ENCODE assay signal across 8 cellular contexts in genomic region chr11:69644071-69644961, GRCh38. TPM values are rescaled to one million over a fixed set of nuclear protein-coding genes. Genes with fewer than 3 reads are reported as not detected.
A peak's percentile ranks its signal among the peaks of the same experiment; 100 is the strongest.
DNase-seq lines count a peak whose midpoint lies in the region; ATAC-seq and TF ChIP-seq lines count a peak whose summit lies in the region.

No MANE protein-coding gene starts in this region.

- peak; percentile 83 for DNase-seq in HT1080 (ENCODE audit: low read depth)
- DNase-seq in adipocyte (ENCODE audit: low read depth), result peak; percentile 97
- DNase-seq in right cardiac atrium, result peak; percentile 81 to 95 (median 91)
- DNase-seq in NCI-H446 (lab: John Stamatoyannopoulos, UW), result no peak
- DNase-seq in stimulated activated CD8-positive, alpha-beta memory T cell treated with anti-CD3 and anti-CD28 coated beads, Interleukin-4, amount 100 ng/mL, for 48 hours, result no peak
- DNase-seq in SKM-1 treated with dmso at 0.1 percent for 144 hours (lab: John Stamatoyannopoulos, UW; ENCODE audit: unreplicated experiment), result no peak

- no peaks in the 10 kb centered on the region for H3K9me3 ChIP-seq in adipocyte (ENCODE audit: control insufficient read depth, low read length)
- no peaks in the 10 kb centered on the region for H3K9me3 ChIP-seq in right cardiac atrium (ENCODE audit: control insufficient read depth, low read length)

- H3K27me3 ChIP-seq in adipocyte (replicated peaks; ENCODE audit: control insufficient read depth, insufficient read depth, low read length) (no peaks in the 10 kb centered on the region), right cardiac atrium (ENCODE audit: control insufficient read depth, insufficient read depth) (no peaks in the 10 kb centered on the region)

- H3K36me3 ChIP-seq in adipocyte (ENCODE audit: control insufficient read depth, insufficient read depth, low read length, severe bottlenecking), result peaks cover 46% of the 10 kb centered on the region

- 30% methylated on average over 24 of the region's 24 CpGs for WGBS in right cardiac atrium

- intact Hi-C loops in right cardiac atrium (cut with DNase I), result loop anchor here (5.0 to 10.0 kb wide), 5 partner anchors 347 to 1180 kb away; partner anchors contain the start of genes MYEOV (in 1 of the 4) and PPP6R3 (in 1 of the 4)

- ATAC-seq in right cardiac atrium, result peak; percentile 65 to 75

- peak overlapping the region; percentile 98 for H3K27ac ChIP-seq in C4-2B
- H3K27ac ChIP-seq in right cardiac atrium (ENCODE audit: low read length), result peak overlapping the region; percentile 25
- H3K27ac ChIP-seq in skin epidermis, result peak overlapping the region in 7 of 21 experiments; percentile 0 to 93 (median 88)

- H3K9ac ChIP-seq in adipocyte (ENCODE audit: low read length), result peak overlapping the region; percentile 93

- TF ChIP-seq CTCF in C4-2B (conservative IDR thresholded peaks at IDR 0.05), result no peak

- H3K4me3 ChIP-seq in adipocyte (ENCODE audit: low read length), result peak overlapping the region; percentile 99
- no peak overlapping the region for H3K4me3 ChIP-seq in right cardiac atrium (ENCODE audit: low read length)
- peak overlapping the region in 5 of 7 experiments; percentile 60 to 84 (median 75) for H3K4me3 ChIP-seq in skin epidermis

- H3K4me1 ChIP-seq in adipocyte (ENCODE audit: control insufficient read depth, insufficient read depth, low read length) (peaks cover 28% of the 10 kb centered on the region), right cardiac atrium (ENCODE audit: control insufficient read depth, insufficient read depth, low read length) (peaks cover 3% of the 10 kb centered on the region)

RNA-seq across cellular contexts. Expression of gene CCND1, which starts 3.4 kb away (rescaled TPM):
- total RNA-seq in HT1080 (2014; rRNA removed; shearing (Covaris generic)), result 617 and 803 TPM in 2 replicates
- 296 and 343 TPM in 2 replicates for polyA plus RNA-seq in HT1080 (2015; cell fraction: cytosol; rRNA removed)
- polyA plus RNA-seq in HT1080 (2015; cell fraction: nucleus; rRNA removed), result 337 and 347 TPM in 2 replicates
- 100 to 1,000 TPM; 113 to 149 (median 142) TPM for total RNA-seq in right cardiac atrium
- 55.9 TPM for polyA plus RNA-seq in right cardiac atrium

RNA-seq across cellular contexts. Expression of gene LTO1, which starts 30.8 kb away (rescaled TPM):
- total RNA-seq in HT1080 (2014; rRNA removed; shearing (Covaris generic)), result 18.6 and 20.4 TPM in 2 replicates
- polyA plus RNA-seq in HT1080 (2015; cell fraction: cytosol; rRNA removed), result 16.8 and 24.4 TPM in 2 replicates
- polyA plus RNA-seq in HT1080 (2015; cell fraction: nucleus; rRNA removed), result 45.1 and 58.2 TPM in 2 replicates
- total RNA-seq in right cardiac atrium, result 10 to 100 TPM in 3 of 4 donors, 1 to 10 TPM in 1; 8.7 to 13.6 (median 10.6) TPM
- polyA plus RNA-seq in right cardiac atrium, result 10.1 TPM

RNA-seq across cellular contexts. Expression of gene FGF19, which starts 59.5 kb away (rescaled TPM):
- total RNA-seq in HT1080 (2014; rRNA removed; shearing (Covaris generic)), result not detected in 2 replicates
- 0.06 TPM in 1 of 2 replicates, not detected in the other for polyA plus RNA-seq in HT1080 (2015; cell fraction: cytosol; rRNA removed)
- polyA plus RNA-seq in HT1080 (2015; cell fraction: nucleus; rRNA removed), result not detected in 2 replicates
- not detected for total RNA-seq in right cardiac atrium
- not detected for polyA plus RNA-seq in right cardiac atrium

Comparison
In these comparisons a context has a peak if more than half of its experiments do, and no peak if none do; other contexts are left out.
1. DNase-seq: peak in HT1080 (single experiment), adipocyte (single experiment) and right cardiac atrium (3 of 3); none in NCI-H446 (0 of 2), stimulated activated CD8-positive, alpha-beta memory T cell treated with anti-CD3 and anti-CD28 coated beads, Interleukin-4, amount 100 ng/mL, for 48 hours (single experiment) and SKM-1 treated with dmso at 0.1 percent for 144 hours (single experiment).